Comparison of ENCODE assay signal across 3 cellular contexts in genomic region chr19:8811315-8812172, GRCh38.
TF ChIP-seq lines count a peak whose summit lies in the region.

No MANE protein-coding gene starts in this region.

TF ChIP-seq in IMR-90, 13 proteins besides CTCF, POLR2A, EP300 and RAD21:
- no peak for TF ChIP-seq CEBPB (IDR thresholded peaks at IDR 0.05; ENCODE audit: low read depth, low read length)
- TF ChIP-seq FOS (IDR thresholded peaks at IDR 0.05; ENCODE audit: low read depth, low read length) = no peak
- peak; percentile 22 for TF ChIP-seq RCOR1 (IDR thresholded peaks at IDR 0.05; ENCODE audit: insufficient replicate concordance, low read length)
- no peak for TF ChIP-seq USF2 (IDR thresholded peaks at IDR 0.05; ENCODE audit: low read depth, low read length)
- TF ChIP-seq RFX5 (IDR thresholded peaks at IDR 0.05; ENCODE audit: low read depth, low read length) = no peak
TF ChIP-seq in IMR-90: peak in this region for 1.

TF ChIP-seq in K562, 482 proteins besides CTCF, POLR2A, EP300 and RAD21 (continues in another document):
- no peak for TF ChIP-seq RBM17 (IDR thresholded peaks at IDR 0.05; ENCODE audit: borderline replicate concordance, low read depth, low read length)
- no peak for TF ChIP-seq ZBTB26 (CRISPR knock-in tag; IDR thresholded peaks at IDR 0.05)
- no peak for TF ChIP-seq E4F1 (CRISPR knock-in tag; IDR thresholded peaks at IDR 0.05; ENCODE audit: borderline replicate concordance)
- TF ChIP-seq ARID2 (IDR thresholded peaks at IDR 0.05) = no peak
- TF ChIP-seq CBX3 (IDR thresholded peaks at IDR 0.05; ENCODE audit: borderline replicate concordance in 1 of 2, low read length in 2 of 2) = peak in 1 of 2 experiments; percentile 97; a peak in 2 of 3 replicates
- TF ChIP-seq NCOA6 (IDR thresholded peaks at IDR 0.05) = no peak
- TF ChIP-seq FOXM1 (IDR thresholded peaks at IDR 0.05; ENCODE audit: low read depth) = no peak
- TF ChIP-seq FOXM1 (CRISPR knock-in tag; IDR thresholded peaks at IDR 0.05; ENCODE audit: low read depth) = no peak
- TF ChIP-seq ZNF121 (CRISPR knock-in tag; conservative IDR thresholded peaks at IDR 0.05) = no peak
- TF ChIP-seq ETS1 (conservative IDR thresholded peaks at IDR 0.05; ENCODE audit: control insufficient read depth, low read depth, low read length) = 0 out of 2 replicates have a peak, but pooled peaks have one; percentile 32
- TF ChIP-seq ZNF280B (CRISPR knock-in tag; IDR thresholded peaks at IDR 0.05) = peak; percentile 67; the same call in 1 of the 2 replicates
- peak; percentile 99 for TF ChIP-seq ZNF274 (IDR thresholded peaks at IDR 0.05; ENCODE audit: borderline replicate concordance, low read depth, low read length)
- TF ChIP-seq RBM25 (IDR thresholded peaks at IDR 0.05; ENCODE audit: low read depth, low read length, severe bottlenecking) = peak; percentile 85
- TF ChIP-seq XRCC3 (IDR thresholded peaks at IDR 0.05) = peak; percentile 93
- TF ChIP-seq SFPQ (IDR thresholded peaks at IDR 0.05; ENCODE audit: low read depth, low read length) = no peak
- TF ChIP-seq ZNF57 (CRISPR knock-in tag; IDR thresholded peaks at IDR 0.05) = no peak
- TF ChIP-seq RNF2 (IDR thresholded peaks at IDR 0.05) = no peak

TF ChIP-seq in liver, 16 proteins besides CTCF, POLR2A, EP300 and RAD21:
- TF ChIP-seq HNF4A (conservative IDR thresholded peaks at IDR 0.05) (no peak), HNF4G (IDR thresholded peaks at IDR 0.05) (no peak), EGR1 (IDR thresholded peaks at IDR 0.05; ENCODE audit: low read depth in 2 of 2) (no peak), TAF1 (conservative IDR thresholded peaks at IDR 0.05) (no peak), FOXA1 (IDR thresholded peaks at IDR 0.05) (no peak)
TF ChIP-seq in liver: peak in this region for 0.
